Comparison of ENCODE assay signal across 11 cellular contexts in the genomic region with DNA sequence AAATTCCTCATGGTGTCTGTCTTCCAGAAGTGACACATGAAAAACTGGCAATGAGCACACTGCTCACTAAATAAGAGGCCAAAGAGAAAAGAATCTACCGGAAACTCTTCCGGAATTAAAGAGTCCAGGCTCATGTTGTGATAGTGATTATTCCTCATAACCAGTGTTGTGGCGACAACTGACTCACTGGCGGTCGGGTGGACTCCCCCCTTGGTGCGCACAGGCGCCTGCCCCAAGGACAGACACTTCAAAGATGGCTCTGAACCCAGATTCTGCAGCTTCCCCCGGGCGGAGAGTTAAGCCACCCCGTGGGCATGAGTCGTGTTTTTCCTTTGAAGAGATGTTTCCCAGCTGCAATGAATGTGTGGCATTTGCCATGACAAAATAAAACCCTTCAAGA. TPM values are rescaled to one million over a fixed set of nuclear protein-coding genes. Genes with fewer than 3 reads are reported as not detected.
DNase-seq lines count a peak whose midpoint lies in the region; ATAC-seq and TF ChIP-seq lines count a peak whose summit lies in the region.
"Had no signal": no experiment of that assay in that cellular context is flagged by ENCODE, and none has a peak within 500 bp of the region (broad histone marks: within the 10 kb centered on the region; RNA-seq: fewer than 3 reads in every experiment).

No MANE protein-coding gene starts in this region.

- peak in 8 of 14 donors; percentile 9 to 76 (median 37) for DNase-seq in C1 segment of cervical spinal cord (lab: John Stamatoyannopoulos, UW)
- DNase-seq in NB4 (ENCODE audit: low read depth) = peak; percentile 38
- no peak for DNase-seq in esophagus muscularis mucosa (ENCODE audit: extremely low spot score)
- DNase-seq in psoas muscle = peak; percentile 59 to 75
- no peak for DNase-seq in NOMO-1 treated with DMSO at 0.1 percent for 48 hours (lab: John Stamatoyannopoulos, UW; ENCODE audit: unreplicated experiment)
- no peak for DNase-seq in activated CD4-positive, alpha-beta memory T cell treated with anti-CD3 and anti-CD28 coated beads for 36 hours
- no peak for DNase-seq in OCI-M1 (lab: John Stamatoyannopoulos, UW)
- DNase-seq in CD8-positive, alpha-beta memory T cell = no peak
- DNase-seq: activated CD4-positive, alpha-beta T cell treated with anti-CD3 and anti-CD28 coated beads, Interleukin-2, amount 10 ng/mL, durations not matched to agents 24 days and 14 days; DMS 273 treated with DMSO at 0.1 percent for 48 hours had no signal

- peaks cover 10% of the 10 kb centered on the region for H3K27me3 Mint-ChIP-seq in activated CD4-positive, alpha-beta memory T cell treated with anti-CD3 and anti-CD28 coated beads for 36 hours
- H3K27me3 Mint-ChIP-seq in CD8-positive, alpha-beta memory T cell = peaks cover 9% of the 10 kb centered on the region in 2 donors

- TF ChIP-seq CTCF in NB4 (IDR thresholded peaks at IDR 0.05; ENCODE audit: low read depth, low read length) = no peak
- TF ChIP-seq CTCF in esophagus muscularis mucosa (IDR thresholded peaks at IDR 0.05) = no peak
- no peak for TF ChIP-seq CTCF in psoas muscle (IDR thresholded peaks at IDR 0.05)

- H3K36me3 ChIP-seq in esophagus muscularis mucosa = no peaks in the 10 kb centered on the region
- no peaks in the 10 kb centered on the region for H3K36me3 ChIP-seq in psoas muscle (ENCODE audit: insufficient read depth in 1 of 2, low read depth in 1 of 2)
- no peaks in the 10 kb centered on the region for H3K36me3 ChIP-seq in CD8-positive, alpha-beta memory T cell (ENCODE audit: insufficient read depth, low read length)

- intact Hi-C loops in esophagus muscularis mucosa (cut with DNase I) = loop anchor here (2.0 to 5.0 kb wide), 4 partner anchors 59 to 221 kb away; a partner anchor contains a TSS
- intact Hi-C loops in psoas muscle (cut with DNase I) = loop anchor here (2.0 to 5.0 kb wide), 3 partner anchors 114 to 211 kb away; no protein-coding TSS in a partner anchor
- intact Hi-C loops in activated CD4-positive, alpha-beta memory T cell treated with anti-CD3 and anti-CD28 coated beads for 36 hours (cut with micrococcal nuclease) = no loop called here

- no peak overlapping the region for H3K27ac Mint-ChIP-seq in activated CD4-positive, alpha-beta memory T cell treated with anti-CD3 and anti-CD28 coated beads for 36 hours
- H3K27ac Mint-ChIP-seq in CD8-positive, alpha-beta memory T cell = peak overlapping the region in 1 of 8 donors; percentile 32
- H3K27ac Mint-ChIP-seq: activated CD4-positive, alpha-beta T cell treated with anti-CD3 and anti-CD28 coated beads, Interleukin-2, amount 10 ng/mL, durations not matched to agents 24 days and 14 days had no signal

- H3K4me3 ChIP-seq in NB4 (ENCODE audit: low read depth, low read length) = no peak overlapping the region
- H3K4me3 ChIP-seq in esophagus muscularis mucosa = no peak overlapping the region
- peak overlapping the region; percentile 65 for H3K4me3 ChIP-seq in psoas muscle
- no peak overlapping the region for H3K4me3 ChIP-seq in CD8-positive, alpha-beta memory T cell (ENCODE audit: low read length)

- no peak overlapping the region for H3K4me3 Mint-ChIP-seq in activated CD4-positive, alpha-beta memory T cell treated with anti-CD3 and anti-CD28 coated beads for 36 hours
- H3K4me3 Mint-ChIP-seq in CD8-positive, alpha-beta memory T cell = no peak overlapping the region
- H3K4me3 Mint-ChIP-seq: activated CD4-positive, alpha-beta T cell treated with anti-CD3 and anti-CD28 coated beads, Interleukin-2, amount 10 ng/mL, durations not matched to agents 24 days and 14 days had no signal

- ATAC-seq in psoas muscle = peak; percentile 16 to 33 (median 23)
- ATAC-seq: Panc1 had no signal

- H3K4me1 ChIP-seq in esophagus muscularis mucosa (peaks cover 24 to 44% (median 40%) of the 10 kb centered on the region in 4 donors), psoas muscle (no peaks in the 10 kb centered on the region)
- peaks cover 7% of the 10 kb centered on the region for H3K4me1 ChIP-seq in CD8-positive, alpha-beta memory T cell (ENCODE audit: insufficient read depth, low read length)

- peak overlapping the region; percentile 67 to 79 (median 71) for H3K27ac ChIP-seq in esophagus muscularis mucosa (replicated peaks in 1 of 4)
- peak overlapping the region; percentile 91 for H3K27ac ChIP-seq in psoas muscle
- H3K27ac ChIP-seq in CD8-positive, alpha-beta memory T cell (ENCODE audit: low read depth, low read length) = no peak overlapping the region

- H3K27me3 ChIP-seq in esophagus muscularis mucosa = no peaks in the 10 kb centered on the region
- H3K27me3 ChIP-seq in psoas muscle (ENCODE audit: insufficient read depth in 3 of 3, low read length in 2 of 3) = no peaks in the 10 kb centered on the region
- no peaks in the 10 kb centered on the region for H3K27me3 ChIP-seq in CD8-positive, alpha-beta memory T cell (ENCODE audit: insufficient read depth, low read length, poor library complexity, severe bottlenecking)

- WGBS in esophagus muscularis mucosa = 51% methylated on average over 11 of the region's 11 CpGs
- WGBS in psoas muscle, 3 donors = 20 to 32% (median 29%) methylated on average over 11 of the region's 11 CpGs

- CTCF ChIA-PET in activated CD4-positive, alpha-beta memory T cell treated with anti-CD3 and anti-CD28 coated beads for 36 hours (lab: Charles Lee) = interaction anchor here (0.6 to 2.1 kb wide), 4 partner anchors 73 to 227 kb away, joined by 4 to 11 read pairs (median 5); no protein-coding TSS in a partner anchor
- CTCF ChIA-PET in CD8-positive, alpha-beta memory T cell (lab: Charles Lee) = interaction anchor here (0.7 to 1.1 kb wide), 2 partner anchors 11 to 115 kb away, joined by 3 read pairs; no protein-coding TSS in a partner anchor

- TF ChIP-seq POLR2A in NB4 (IDR thresholded peaks at IDR 0.05; ENCODE audit: extremely low read depth, insufficient read length) = no peak
- no peak for TF ChIP-seq POLR2A in esophagus muscularis mucosa (IDR thresholded peaks at IDR 0.05; ENCODE audit: low read depth)

- POLR2A ChIA-PET in activated CD4-positive, alpha-beta memory T cell treated with anti-CD3 and anti-CD28 coated beads for 36 hours (lab: Charles Lee) = no interaction called here
- POLR2A ChIA-PET in CD8-positive, alpha-beta memory T cell (lab: Charles Lee) = no interaction called here

- H3K36me3 Mint-ChIP-seq in activated CD4-positive, alpha-beta memory T cell treated with anti-CD3 and anti-CD28 coated beads for 36 hours = no peaks in the 10 kb centered on the region
- no peaks in the 10 kb centered on the region for H3K36me3 Mint-ChIP-seq in CD8-positive, alpha-beta memory T cell

- TF ChIP-seq EP300 in esophagus muscularis mucosa (IDR thresholded peaks at IDR 0.05) = no peak

- no peaks in the 10 kb centered on the region for H3K9me3 ChIP-seq in esophagus muscularis mucosa
- H3K9me3 ChIP-seq in psoas muscle = no peaks in the 10 kb centered on the region
- no peaks in the 10 kb centered on the region for H3K9me3 ChIP-seq in CD8-positive, alpha-beta memory T cell (ENCODE audit: low read length)

- peaks cover 6% of the 10 kb centered on the region for H3K4me1 Mint-ChIP-seq in activated CD4-positive, alpha-beta memory T cell treated with anti-CD3 and anti-CD28 coated beads for 36 hours (ENCODE audit: low read depth)
- peaks cover 3 to 13% (median 10%) of the 10 kb centered on the region in 3 donors for H3K4me1 Mint-ChIP-seq in CD8-positive, alpha-beta memory T cell

- H3K9me3 Mint-ChIP-seq in activated CD4-positive, alpha-beta memory T cell treated with anti-CD3 and anti-CD28 coated beads for 36 hours = no peaks in the 10 kb centered on the region
- no peaks in the 10 kb centered on the region for H3K9me3 Mint-ChIP-seq in CD8-positive, alpha-beta memory T cell
- H3K9me3 Mint-ChIP-seq: activated CD4-positive, alpha-beta T cell treated with anti-CD3 and anti-CD28 coated beads, Interleukin-2, amount 10 ng/mL, durations not matched to agents 24 days and 14 days had no signal

RNA-seq across cellular contexts. Expression of a gene that starts 10.3 kb away (rescaled TPM):
- total RNA-seq in esophagus muscularis mucosa (1 to 10 TPM; 4.2 to 9.9 (median 6.7) TPM), psoas muscle (10 to 100 TPM in 3 of 4 donors, 1 to 10 TPM in 1; 3.0 to 78.9 (median 39.4) TPM)
- 1 to 10 TPM; 1.0 to 7.7 (median 5.6) TPM for polyA plus RNA-seq in psoas muscle
- under 1 TPM in 1 of 2 experiments, not detected in 1; 0.12 TPM for total RNA-seq in activated CD4-positive, alpha-beta memory T cell treated with anti-CD3 and anti-CD28 coated beads for 36 hours
- under 1 TPM; 0.84 to 0.98 TPM for total RNA-seq in CD8-positive, alpha-beta memory T cell
- 0.28 TPM for polyA plus RNA-seq in CD8-positive, alpha-beta memory T cell
- total RNA-seq: activated CD4-positive, alpha-beta T cell treated with anti-CD3 and anti-CD28 coated beads, Interleukin-2, amount 10 ng/mL, durations not matched to agents 24 days and 14 days had no signal

Comparison
In these comparisons a context has a peak if more than half of its experiments do, and no peak if none do; other contexts are left out.
1. DNase-seq: peak in C1 segment of cervical spinal cord (8 of 14), NB4 (single experiment) and psoas muscle (2 of 2); none in esophagus muscularis mucosa (single experiment), NOMO-1 treated with DMSO at 0.1 percent for 48 hours (single experiment), activated CD4-positive, alpha-beta memory T cell treated with anti-CD3 and anti-CD28 coated beads for 36 hours (single experiment), OCI-M1 (single experiment) and CD8-positive, alpha-beta memory T cell (0 of 5).